In the genomic region with DNA sequence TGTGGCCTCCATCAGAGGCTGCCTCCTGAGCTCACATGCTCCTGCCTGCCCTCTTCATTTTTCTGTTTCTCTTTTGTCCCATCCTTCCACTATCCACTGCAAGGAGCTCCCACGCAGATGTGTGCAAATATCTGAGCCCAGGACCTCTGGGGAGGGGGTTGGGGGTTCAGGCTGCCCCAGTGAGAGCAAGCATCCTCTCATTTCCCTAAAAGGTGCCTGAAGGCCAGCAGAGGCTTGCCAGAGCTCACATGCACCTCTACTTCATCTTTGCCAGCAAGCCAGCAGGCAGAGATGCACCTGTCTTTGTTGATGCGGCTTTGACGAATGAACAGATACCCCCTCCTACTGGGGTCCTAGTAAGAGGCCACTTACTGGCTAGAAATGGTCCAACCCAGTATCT, we compare ENCODE assay signal across 1 cellular context.
TF ChIP-seq lines count a peak whose summit lies in the region.

No MANE protein-coding gene starts in this region.

TF ChIP-seq in H1, 55 proteins besides CTCF, POLR2A, EP300 and RAD21 (continued from another document):
- TF ChIP-seq GABPA (IDR thresholded peaks at IDR 0.05; ENCODE audit: borderline replicate concordance, insufficient read depth, low read length), result no peak
- no peak for TF ChIP-seq JUND (IDR thresholded peaks at IDR 0.05; ENCODE audit: low read length)
- no peak for TF ChIP-seq SUZ12 (IDR thresholded peaks at IDR 0.05; ENCODE audit: low read length)
- no peak for TF ChIP-seq EZH2 (IDR thresholded peaks at IDR 0.05; ENCODE audit: low read depth, low read length, severe bottlenecking)
- TF ChIP-seq RBBP5 (IDR thresholded peaks at IDR 0.05; ENCODE audit: borderline replicate concordance, low read depth, low read length), result no peak
- TF ChIP-seq JUN (IDR thresholded peaks at IDR 0.05; ENCODE audit: low read depth, low read length), result no peak
- TF ChIP-seq POLR2AphosphoS5 (IDR thresholded peaks at IDR 0.05; ENCODE audit: low read depth, low read length), result no peak
TF ChIP-seq in H1: peak in this region for 0.
